In the genomic region with DNA sequence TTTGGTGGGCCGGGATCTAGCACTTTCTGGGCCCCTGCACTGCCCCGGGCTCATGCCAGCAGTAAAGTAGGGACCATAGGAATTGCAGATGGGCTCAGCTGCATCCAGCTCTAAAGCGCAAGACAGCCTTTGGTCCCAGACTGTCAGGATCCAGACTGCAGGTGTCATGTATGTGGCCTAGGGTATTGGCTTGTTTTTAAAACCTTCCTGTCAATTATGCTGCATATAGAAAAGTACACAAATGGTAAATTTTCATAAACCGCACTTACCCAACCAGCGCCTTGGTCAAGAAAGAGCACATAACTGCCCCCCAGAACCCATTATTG, we compare ENCODE assay signal across 14 cellular contexts. TPM values are rescaled to one million over a fixed set of nuclear protein-coding genes. Genes with fewer than 3 reads are reported as not detected.
"Had no signal": no experiment of that assay in that cellular context is flagged by ENCODE, and none has a peak within 500 bp of the region (broad histone marks: within the 10 kb centered on the region; RNA-seq: fewer than 3 reads in every experiment).

No MANE protein-coding gene starts in this region.

- H3K27ac ChIP-seq: hepatocyte, neutrophil, thoracic aorta had no signal

- H3K27me3 ChIP-seq: body of pancreas, hepatocyte, uterus had no signal

- H3K9me3 ChIP-seq: body of pancreas, neutrophil, thoracic aorta, uterus had no signal

- DNase-seq: activated CD4-positive, alpha-beta T cell treated with anti-CD3 and anti-CD28 coated beads for 36 hours; activated CD8-positive, alpha-beta T cell treated with anti-CD3 and anti-CD28 coated beads for 36 hours; activated effector memory CD4-positive, alpha-beta T cell treated with Interleukin-2 at 50 U/mL for 16 hours; activated T-cell treated with anti-CD3 and anti-CD28 coated beads, Interleukin-2, amount 50 U/mL, for 4 hours; body of pancreas; effector memory CD4-positive, alpha-beta T cell; mammary epithelial cell; naive B cell; small intestine; T-helper 17 cell; uterus had no signal

- ATAC-seq: activated CD4-positive, alpha-beta T cell treated with anti-CD3 and anti-CD28 coated beads for 36 hours; activated CD8-positive, alpha-beta T cell treated with anti-CD3 and anti-CD28 coated beads for 36 hours; activated T-cell treated with anti-CD3 and anti-CD28 coated beads, Interleukin-2, amount 50 U/mL, for 4 hours; body of pancreas; T-helper 17 cell had no signal

- H3K4me3 ChIP-seq: body of pancreas, hepatocyte, thoracic aorta, uterus had no signal

- H3K36me3 ChIP-seq: neutrophil, uterus had no signal

RNA-seq across cellular contexts. Expression of a gene that starts 21.9 kb away (rescaled TPM):
- total RNA-seq: activated CD4-positive, alpha-beta T cell treated with anti-CD3 and anti-CD28 coated beads for 36 hours; activated CD8-positive, alpha-beta T cell treated with anti-CD3 and anti-CD28 coated beads for 36 hours; activated T-cell treated with anti-CD3 and anti-CD28 coated beads, Interleukin-2, amount 50 U/mL, for 4 hours; hepatocyte; T-helper 17 cell; uterus had no signal
